Comparison of ENCODE assay signal across 10 cellular contexts in genomic region chr1:1780598-1781525, GRCh38. TPM values are rescaled to one million over a fixed set of nuclear protein-coding genes. Genes with fewer than 3 reads are reported as not detected.
DNase-seq lines count a peak whose midpoint lies in the region; ATAC-seq and TF ChIP-seq lines count a peak whose summit lies in the region.
"Had no signal": no experiment of that assay in that cellular context is flagged by ENCODE, and none has a peak within 500 bp of the region (broad histone marks: within the 10 kb centered on the region; RNA-seq: fewer than 3 reads in every experiment).

No MANE protein-coding gene starts in this region.

- H3K36me3 Mint-ChIP-seq in CD4-positive, alpha-beta T cell (ENCODE audit: low read depth) = peaks cover 27% of the 10 kb centered on the region
- H3K36me3 Mint-ChIP-seq in neural progenitor cell = peaks cover 4% of the 10 kb centered on the region

- TF ChIP-seq CTCF in CD4-positive, alpha-beta T cell (IDR thresholded peaks at IDR 0.05) = no peak
- TF ChIP-seq CTCF in breast epithelium (IDR thresholded peaks at IDR 0.05) (no peak), neural progenitor cell (IDR thresholded peaks at IDR 0.05) (no peak), GM13976 (IDR thresholded peaks at IDR 0.05; ENCODE audit: borderline replicate concordance, control extremely low read depth, extremely low read depth, insufficient read depth, missing control alignments) (no peak)

- no peak overlapping the region for H2AFZ ChIP-seq in neural progenitor cell (replicated peaks)

- peaks cover 19% of the 10 kb centered on the region for H3K36me3 ChIP-seq in KOPT-K1 (ENCODE audit: insufficient read depth, low read length)
- H3K36me3 ChIP-seq in breast epithelium = no peaks in the 10 kb centered on the region
- H3K36me3 ChIP-seq in neural progenitor cell = no peaks in the 10 kb centered on the region

- H3K4me2 ChIP-seq in neural progenitor cell = no peak overlapping the region

- intact Hi-C loops in CD4-positive, alpha-beta T cell (cut with DNase I, micrococcal nuclease) = loop anchor here in 1 of 2 experiments (5.0 kb wide), 1 partner anchor 126 kb away; no protein-coding TSS in a partner anchor
- intact Hi-C loops in breast epithelium (cut with DNase I; ENCODE audit: low total_unique reads) = no loop called here

- peaks cover 59% of the 10 kb centered on the region for H3K4me1 Mint-ChIP-seq in CD4-positive, alpha-beta T cell (ENCODE audit: low read depth)
- peaks cover 31% of the 10 kb centered on the region for H3K4me1 Mint-ChIP-seq in neural progenitor cell

- in situ Hi-C loops in GM13976 (cut with MboI; ENCODE audit: low sequenced_read_pairs, unreplicated experiment) = loop anchor here (10.0 kb wide), 1 partner anchor 124 kb away; no protein-coding TSS in a partner anchor

- H3K9me3 ChIP-seq in CD4-positive, alpha-beta T cell (ENCODE audit: control insufficient read depth, low read length) = no peaks in the 10 kb centered on the region
- H3K9me3 ChIP-seq in KOPT-K1 (ENCODE audit: insufficient read depth, low read length, poor library complexity, severe bottlenecking) (no peaks in the 10 kb centered on the region), breast epithelium (no peaks in the 10 kb centered on the region), neural progenitor cell (ENCODE audit: low read depth) (no peaks in the 10 kb centered on the region)

- DNase-seq in CD4-positive, alpha-beta T cell = no peak
- DNase-seq in breast epithelium (ENCODE audit: low spot score in 2 of 2) = no peak
- no peak for DNase-seq in neural progenitor cell (ENCODE audit: low spot score)
- no peak for DNase-seq in DMS153 treated with DMSO at 0.1 percent for 48 hours (lab: John Stamatoyannopoulos, UW; ENCODE audit: unreplicated experiment)
- DNase-seq in GM13976 (ENCODE audit: low spot score) = no peak
- no peak for DNase-seq in hypothalamus (lab: John Stamatoyannopoulos, UW)
- DNase-seq: NCI-H1930 had no signal

- H3K9me3 Mint-ChIP-seq in CD4-positive, alpha-beta T cell = no peaks in the 10 kb centered on the region
- no peaks in the 10 kb centered on the region for H3K9me3 Mint-ChIP-seq in neural progenitor cell

- POLR2A ChIA-PET in CD4-positive, alpha-beta T cell (lab: Charles Lee) = interaction anchor here (0.7 to 2.4 kb wide), 11 partner anchors 11 to 475 kb away, joined by 3 to 23 read pairs (median 5); partner anchors contain the start of genes CDK11A and MIB2

- ATAC-seq in CD4-positive, alpha-beta T cell (ENCODE audit: poor library complexity) = no peak
- ATAC-seq in HG03378 (IDR thresholded peaks at IDR 0.05; ENCODE audit: unreplicated experiment) = no peak

- peak overlapping the region; percentile 82 for H3K27ac ChIP-seq in CD4-positive, alpha-beta T cell (ENCODE audit: low read depth, low read length)
- H3K27ac ChIP-seq in KOPT-K1 (ENCODE audit: low read depth, low read length, poor library complexity, severe bottlenecking) = peak overlapping the region; percentile 85
- H3K27ac ChIP-seq in breast epithelium = peak overlapping the region; percentile 90 to 96
- no peak overlapping the region for H3K27ac ChIP-seq in neural progenitor cell
- H3K27ac ChIP-seq: WERI-Rb-1 had no signal

- peaks cover 54% of the 10 kb centered on the region for H4K20me1 ChIP-seq in neural progenitor cell (ENCODE audit: low read depth)

- peak overlapping the region; percentile 93 for H3K27ac Mint-ChIP-seq in CD4-positive, alpha-beta T cell
- no peak overlapping the region for H3K27ac Mint-ChIP-seq in neural progenitor cell

- H3K9ac ChIP-seq in neural progenitor cell = no peak overlapping the region

- peaks cover 74% of the 10 kb centered on the region for H3F3A ChIP-seq in neural progenitor cell (ENCODE audit: low read depth)

- CTCF ChIA-PET in CD4-positive, alpha-beta T cell (lab: Charles Lee) = interaction anchor here (0.9 to 1.5 kb wide), 3 partner anchors 9 to 128 kb away, joined by 3 to 6 read pairs (median 3); no protein-coding TSS in a partner anchor

- H3K4me3 Mint-ChIP-seq in CD4-positive, alpha-beta T cell = peak overlapping the region; percentile 93
- H3K4me3 Mint-ChIP-seq in neural progenitor cell = peak overlapping the region; percentile 88

- peak overlapping the region in 2 of 3 donors; percentile 81 to 92 for H3K4me3 ChIP-seq in breast epithelium
- no peak overlapping the region for H3K4me3 ChIP-seq in neural progenitor cell

- TF ChIP-seq POLR2A in breast epithelium (IDR thresholded peaks at IDR 0.05) = no peak

- peaks cover 21% of the 10 kb centered on the region for H3K79me2 ChIP-seq in neural progenitor cell (ENCODE audit: low read depth)

- H3K27me3 ChIP-seq in CD4-positive, alpha-beta T cell (ENCODE audit: control insufficient read depth, insufficient read depth, low read length) = no peaks in the 10 kb centered on the region
- no peaks in the 10 kb centered on the region for H3K27me3 ChIP-seq in breast epithelium
- H3K27me3 ChIP-seq in neural progenitor cell = peaks cover 18% of the 10 kb centered on the region

- no peaks in the 10 kb centered on the region for H3K27me3 Mint-ChIP-seq in CD4-positive, alpha-beta T cell
- peaks cover 9% of the 10 kb centered on the region for H3K27me3 Mint-ChIP-seq in neural progenitor cell (ENCODE audit: insufficient read depth, low read depth)

- H3K4me1 ChIP-seq in breast epithelium (peaks cover 7 to 43% of the 10 kb centered on the region in 2 donors), neural progenitor cell (peaks cover 26% of the 10 kb centered on the region)

RNA-seq across cellular contexts. Expression of gene NADK, which starts 2.6 kb away (rescaled TPM):
- total RNA-seq in CD4-positive, alpha-beta T cell = 10 to 100 TPM; 19.9 to 25.1 TPM
- 10 to 100 TPM; 71.1 to 89.1 (median 87.4) TPM for total RNA-seq in breast epithelium
- total RNA-seq in neural progenitor cell (ENCODE audit: low replicate concordance) = 37.8 and 56.9 TPM in 2 replicates

RNA-seq across cellular contexts. Expression of gene CDK11A, which starts 56.7 kb away (rescaled TPM):
- 100 to 1,000 TPM; 206 to 217 TPM for total RNA-seq in CD4-positive, alpha-beta T cell
- 10 to 100 TPM; 27.8 to 51.8 (median 41.6) TPM for total RNA-seq in breast epithelium
- total RNA-seq in neural progenitor cell (ENCODE audit: low replicate concordance) = 6.6 and 16.6 TPM in 2 replicates
